ENCODE assay signal across 1 cellular context in genomic region chr12:6646276-6647082, GRCh38.
TF ChIP-seq lines count a peak whose summit lies in the region.

No MANE protein-coding gene starts in this region.

TF ChIP-seq in SK-N-SH treated with all-trans-retinoic acid at 6 μM for 48 hours, 23 proteins besides CTCF, POLR2A, EP300 and RAD21 (continued from another document):
- no peak for TF ChIP-seq ZNF70 (CRISPR knock-in tag; IDR thresholded peaks at IDR 0.05)
- TF ChIP-seq GLIS3 (CRISPR knock-in tag; IDR thresholded peaks at IDR 0.05), result no peak
- TF ChIP-seq, protein P1, sequence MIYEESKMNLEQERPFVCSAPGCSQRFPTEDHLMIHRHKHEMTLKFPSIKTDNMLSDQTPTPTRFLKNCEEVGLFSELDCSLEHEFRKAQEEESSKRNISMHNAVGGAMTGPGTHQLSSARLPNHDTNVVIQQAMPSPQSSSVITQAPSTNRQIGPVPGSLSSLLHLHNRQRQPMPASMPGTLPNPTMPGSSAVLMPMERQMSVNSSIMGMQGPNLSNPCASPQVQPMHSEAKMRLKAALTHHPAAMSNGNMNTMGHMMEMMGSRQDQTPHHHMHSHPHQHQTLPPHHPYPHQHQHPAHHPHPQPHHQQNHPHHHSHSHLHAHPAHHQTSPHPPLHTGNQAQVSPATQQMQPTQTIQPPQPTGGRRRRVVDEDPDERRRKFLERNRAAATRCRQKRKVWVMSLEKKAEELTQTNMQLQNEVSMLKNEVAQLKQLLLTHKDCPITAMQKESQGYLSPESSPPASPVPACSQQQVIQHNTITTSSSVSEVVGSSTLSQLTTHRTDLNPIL (CRISPR knock-in tag; IDR thresholded peaks at IDR 0.05; ENCODE audit: low read depth), result no peak
- TF ChIP-seq ZNF565 (CRISPR knock-in tag; conservative IDR thresholded peaks at IDR 0.05; ENCODE audit: low read depth), result no peak
- no peak for TF ChIP-seq POU6F1 (CRISPR knock-in tag; IDR thresholded peaks at IDR 0.05; ENCODE audit: borderline replicate concordance, low read depth)
- no peak for TF ChIP-seq CSDC2 (CRISPR knock-in tag; IDR thresholded peaks at IDR 0.05)
- TF ChIP-seq PPARA (CRISPR knock-in tag; IDR thresholded peaks at IDR 0.05; ENCODE audit: borderline replicate concordance), result no peak
TF ChIP-seq in SK-N-SH treated with all-trans-retinoic acid at 6 μM for 48 hours: peak in this region for 0.
